In the genomic region with DNA sequence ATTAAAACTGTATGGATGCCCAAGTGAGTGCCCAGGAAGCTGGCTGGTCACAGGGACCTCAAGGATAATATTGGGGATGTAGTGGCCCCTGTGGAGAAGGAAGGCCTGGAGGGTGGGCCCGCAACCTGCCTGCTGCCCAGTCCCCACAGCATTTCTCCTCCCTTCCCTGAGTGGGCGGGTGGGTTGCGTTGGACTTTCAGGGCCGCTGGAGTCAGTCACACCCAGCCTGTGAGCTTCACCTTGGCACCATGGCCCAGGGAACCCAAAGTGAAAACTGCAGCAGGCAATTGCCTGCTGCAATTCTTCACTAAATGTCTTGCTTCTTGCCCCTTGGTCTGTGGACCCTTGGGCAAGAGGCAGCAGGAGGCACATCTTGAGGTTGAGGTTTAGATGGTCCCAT, we compare ENCODE assay signal across 24 cellular contexts. TPM values are rescaled to one million over a fixed set of nuclear protein-coding genes. Genes with fewer than 3 reads are reported as not detected.
A peak's percentile ranks its signal among the peaks of the same experiment; 100 is the strongest.
DNase-seq lines count a peak whose midpoint lies in the region; ATAC-seq, FAIRE-seq and TF ChIP-seq lines count a peak whose summit lies in the region.
"Had no signal": no experiment of that assay in that cellular context is flagged by ENCODE, and none has a peak within 500 bp of the region (broad histone marks: within the 10 kb centered on the region; RNA-seq: fewer than 3 reads in every experiment).

No MANE protein-coding gene starts in this region.

- no peak overlapping the region for H3K9ac ChIP-seq in K562 (ENCODE audit: insufficient read depth in 1 of 2, low read depth in 2 of 2, low read length in 2 of 2)
- H3K9ac ChIP-seq in HepG2 (ENCODE audit: insufficient read depth, low read depth, low read length): peak overlapping the region; percentile 71
- no peak overlapping the region for H3K9ac ChIP-seq in mesenchymal stem cell (ENCODE audit: low read length)
- H3K9ac ChIP-seq: GM23248 had no signal

- H3K9me3 ChIP-seq in DOHH2 (ENCODE audit: control insufficient read depth, insufficient read depth, low read length) (no peaks in the 10 kb centered on the region), K562 (replicated peaks; ENCODE audit: control insufficient read depth, insufficient read depth, low read depth, low read length) (no peaks in the 10 kb centered on the region), HepG2 (ENCODE audit: low read length) (no peaks in the 10 kb centered on the region), mesenchymal stem cell (ENCODE audit: control insufficient read depth, low read length) (no peaks in the 10 kb centered on the region)
- H3K9me3 ChIP-seq: BE2C, Caco-2, MG63 had no signal

- no peak for TF ChIP-seq RAD21 in K562 (CRISPR knock-in tag; conservative IDR thresholded peaks at IDR 0.05 in 1 of 2, IDR thresholded peaks at IDR 0.05 in 1 of 2)
- no peak for TF ChIP-seq RAD21 in HepG2 (CRISPR knock-in tag; IDR thresholded peaks at IDR 0.05)

- in situ Hi-C loops in K562 (cut with MboI): no loop called here
- in situ Hi-C loops in HepG2 (cut with HindIII; ENCODE audit: extremely low pct_ligation_motif_present, low pct_unique_long_range_greater_than_20kb): no loop called here

- TF ChIP-seq EP300 in K562 (IDR thresholded peaks at IDR 0.05; ENCODE audit: low read length): no peak
- no peak for TF ChIP-seq EP300 in HepG2 (IDR thresholded peaks at IDR 0.05; ENCODE audit: low read depth in 2 of 2, low read length in 2 of 2)
- no peak for TF ChIP-seq EP300 in HepG2 (CRISPR knock-in tag; IDR thresholded peaks at IDR 0.05; ENCODE audit: borderline replicate concordance)

- peaks cover 2% of the 10 kb centered on the region; the same call in 1 of the 2 replicates for H3K36me3 ChIP-seq in DOHH2 (ENCODE audit: control insufficient read depth, low read length)
- no peaks in the 10 kb centered on the region for H3K36me3 ChIP-seq in K562 (ENCODE audit: control insufficient read depth, insufficient read depth, low read length)
- no peaks in the 10 kb centered on the region for H3K36me3 ChIP-seq in HepG2 (replicated peaks in 1 of 2; ENCODE audit: control insufficient read depth in 1 of 2, insufficient read depth in 2 of 2, low read length in 2 of 2)
- H3K36me3 ChIP-seq in mesenchymal stem cell (ENCODE audit: control insufficient read depth in 1 of 2, insufficient read depth in 2 of 2, low read depth in 1 of 2, low read length in 2 of 2): peaks cover 0 to 4% of the 10 kb centered on the region in 2 experiments
- H3K36me3 ChIP-seq: BE2C, MG63 had no signal

- H3F3A ChIP-seq in DOHH2 (ENCODE audit: control insufficient read depth, insufficient read depth): no peaks in the 10 kb centered on the region

- H3K27ac ChIP-seq in DOHH2 (ENCODE audit: low read depth, low read length): no peak overlapping the region
- H3K27ac ChIP-seq in K562 (ENCODE audit: extremely low read depth, low read depth, low read length): no peak overlapping the region
- peak overlapping the region; percentile 97 for H3K27ac ChIP-seq in HepG2 (ENCODE audit: extremely low read length, insufficient read depth, low read length)
- no peak overlapping the region for H3K27ac ChIP-seq in mesenchymal stem cell (ENCODE audit: low read length, poor library complexity, severe bottlenecking)
- H3K27ac ChIP-seq: GM23248 had no signal

- intact Hi-C loops in K562 (cut with micrococcal nuclease) (no loop called here), HepG2 (cut with micrococcal nuclease; ENCODE audit: unreplicated experiment) (loop anchor here (10.0 kb wide), 1 partner anchor 50 kb away; no protein-coding TSS in a partner anchor), posterior vena cava (cut with DNase I) (loop anchor here in 1 of 2 donors (5.0 kb wide), 1 partner anchor 182 kb away; no protein-coding TSS in a partner anchor)

- H3K79me2 ChIP-seq in DOHH2 (ENCODE audit: control insufficient read depth, low read length): peaks cover 35% of the 10 kb centered on the region
- no peaks in the 10 kb centered on the region for H3K79me2 ChIP-seq in K562 (ENCODE audit: control insufficient read depth, insufficient read depth, low read length)
- H3K79me2 ChIP-seq in HepG2 (ENCODE audit: insufficient read depth, low read length): peaks cover 81% of the 10 kb centered on the region

- H3K23ac ChIP-seq in mesenchymal stem cell (ENCODE audit: low read length in 2 of 2): no peak overlapping the region

- peaks cover 20% of the 10 kb centered on the region for H3K9me1 ChIP-seq in K562 (ENCODE audit: control insufficient read depth, insufficient read depth, low read length)

- no peak overlapping the region for H2BK120ac ChIP-seq in mesenchymal stem cell (ENCODE audit: low read depth, low read length)

- H4K8ac ChIP-seq in mesenchymal stem cell (ENCODE audit: low read length): no peak overlapping the region

- no peak overlapping the region for H2BK15ac ChIP-seq in mesenchymal stem cell (ENCODE audit: low read depth, poor library complexity, severe bottlenecking)

- no peak overlapping the region for H2AK5ac ChIP-seq in mesenchymal stem cell (ENCODE audit: low read length, severe bottlenecking)

- H3K4ac ChIP-seq in mesenchymal stem cell (ENCODE audit: low read depth in 1 of 2, low read length in 2 of 2): no peak overlapping the region

- ATAC-seq in K562: no peak
- ATAC-seq in HepG2: no peak
- ATAC-seq: PC-3, SK-N-SH treated with all-trans-retinoic acid at 6 μM for 48 hours had no signal

- H3K4me3 ChIP-seq in DOHH2 (ENCODE audit: low read length): no peak overlapping the region
- no peak overlapping the region for H3K4me3 ChIP-seq in K562
- H3K4me3 ChIP-seq in HepG2 (replicated peaks in 1 of 3; ENCODE audit: insufficient read depth in 1 of 3, low read depth in 2 of 3, low read length in 3 of 3): peak overlapping the region in 1 of 3 experiments; percentile 9; a peak in 2 of 6 replicates
- H3K4me3 ChIP-seq in mesenchymal stem cell (ENCODE audit: insufficient read depth in 1 of 2, low read depth in 1 of 2, low read length in 2 of 2): no peak overlapping the region
- H3K4me3 ChIP-seq: GM23248, MG63 had no signal

- TF ChIP-seq POLR2A in K562 (conservative IDR thresholded peaks at IDR 0.05) (no peak), HepG2 (IDR thresholded peaks at IDR 0.05; ENCODE audit: insufficient read depth in 1 of 2, low read depth in 2 of 2, low read length in 2 of 2) (no peak; a peak in 1 of 4 replicates)

- H2BK12ac ChIP-seq in mesenchymal stem cell (ENCODE audit: low read length in 2 of 2): no peak overlapping the region

- H3K18ac ChIP-seq in mesenchymal stem cell (ENCODE audit: low read depth in 1 of 2, low read length in 2 of 2): no peak overlapping the region

- H3K14ac ChIP-seq in mesenchymal stem cell (ENCODE audit: low read length in 2 of 2): no peak overlapping the region

- 1% methylated on average over 4 of the region's 4 CpGs for WGBS in K562 (ENCODE audit: insufficient coverage, low coverage, missing lambda C conversion rate)
- 100% methylated on average over 1 of the region's 4 CpGs for WGBS in HepG2 (ENCODE audit: low lambda C conversion rate)
- 73% methylated on average over 4 of the region's 4 CpGs for WGBS in mesenchymal stem cell

- H2BK5ac ChIP-seq in mesenchymal stem cell (ENCODE audit: low read depth, low read length, poor library complexity, severe bottlenecking): no peak overlapping the region

- peak overlapping the region; percentile 17 for H3K4me2 ChIP-seq in DOHH2 (ENCODE audit: low read length)
- H3K4me2 ChIP-seq in K562 (ENCODE audit: insufficient read depth, low read length): no peak overlapping the region
- peak overlapping the region; percentile 59 for H3K4me2 ChIP-seq in HepG2 (ENCODE audit: low read depth, low read length)
- no peak overlapping the region for H3K4me2 ChIP-seq in mesenchymal stem cell (ENCODE audit: low read length, poor library complexity, severe bottlenecking)

- H2AFZ ChIP-seq in K562 (ENCODE audit: low read depth, low read length) (no peak overlapping the region), HepG2 (ENCODE audit: low read length) (no peak overlapping the region), mesenchymal stem cell (ENCODE audit: low read depth, low read length) (no peak overlapping the region)
- H2AFZ ChIP-seq: GM23248 had no signal

- H3K9me2 ChIP-seq in DOHH2 (replicated peaks; ENCODE audit: control insufficient read depth, low read length): no peaks in the 10 kb centered on the region

- BruUV-seq in K562 (replicated peaks; lab: Mats Ljungman, UMichigan): no TSS peak
- TSS peak; percentile 100 for BruUV-seq in HepG2 (replicated peaks; lab: Mats Ljungman, UMichigan)

- H3K79me1 ChIP-seq in mesenchymal stem cell (replicated peaks; ENCODE audit: low read length, poor library complexity, severe bottlenecking): no peaks in the 10 kb centered on the region

- POLR2A ChIA-PET in K562 (lab: Yijun Ruan, JAX): interaction anchor here (0.8 to 9.8 kb wide), 7 partner anchors 10 to 210 kb away, joined by 3 to 136 read pairs (median 15); no protein-coding TSS in a partner anchor
- POLR2A ChIA-PET in HepG2 (lab: Yijun Ruan, JAX): interaction anchor here (0.6 to 3.1 kb wide), 12 partner anchors 10 to 115 kb away, joined by 3 to 14 read pairs (median 4); a partner anchor contains a TSS

- H3K27me3 ChIP-seq in DOHH2 (ENCODE audit: control insufficient read depth, low read length) (no peaks in the 10 kb centered on the region), K562 (ENCODE audit: control insufficient read depth in 2 of 2, insufficient read depth in 2 of 2, low read length in 2 of 2) (peaks cover 40 to 92% of the 10 kb centered on the region in 2 experiments), HepG2 (ENCODE audit: control insufficient read depth in 1 of 2, insufficient read depth in 2 of 2, low read length in 2 of 2) (no peaks in the 10 kb centered on the region), mesenchymal stem cell (ENCODE audit: control insufficient read depth in 1 of 2, insufficient read depth in 1 of 2, low read length in 2 of 2) (peaks cover 22 to 31% of the 10 kb centered on the region in 2 experiments)
- H3K27me3 ChIP-seq: BE2C, MG63 had no signal

- peaks cover 6% of the 10 kb centered on the region; the same call in 1 of the 2 replicates for H4K20me1 ChIP-seq in DOHH2 (ENCODE audit: control insufficient read depth, insufficient read depth, low read depth, low read length)
- peaks cover 73% of the 10 kb centered on the region for H4K20me1 ChIP-seq in K562 (replicated peaks; ENCODE audit: control insufficient read depth, insufficient read depth, low read length)
- H4K20me1 ChIP-seq in HepG2 (ENCODE audit: insufficient read depth, low read length): no peaks in the 10 kb centered on the region

- DNase-seq in K562 (ENCODE audit: extremely low read depth in 1 of 4, low spot score in 3 of 4): no peak
- no peak for DNase-seq in HepG2 (ENCODE audit: low spot score)
- DNase-seq in posterior vena cava (ENCODE audit: low spot score): peak; percentile 23
- DNase-seq in mesenchymal stem cell: no peak
- DNase-seq in stimulated activated CD4-positive, alpha-beta T cell treated with anti-CD3 and anti-CD28 coated beads, Interleukin-4, amount 100 ng/mL, for 1 hour: no peak
- no peak for DNase-seq in inferior parietal cortex (ENCODE audit: extremely low spot score)
- DNase-seq: BE2C; CD4-positive, alpha-beta T cell; DMS 273 treated with DMSO at 0.1 percent for 48 hours; DND-41; GM23248; HCEC 1CT; MG63; NCI-H1417; NCI-H187; NCI-H446; NCI-H526; PC-3; RPMI8226; SIG-M5 had no signal

- H4K91ac ChIP-seq in mesenchymal stem cell (ENCODE audit: low read length): no peak overlapping the region

- TF ChIP-seq CTCF in DOHH2 (IDR thresholded peaks at IDR 0.05; ENCODE audit: low read depth, low read length, poor library complexity, severe bottlenecking) (no peak), K562 (IDR thresholded peaks at IDR 0.05 in 2 of 3, conservative IDR thresholded peaks at IDR 0.05 in 1 of 3; ENCODE audit: insufficient read depth in 2 of 3, low read depth in 1 of 3, low read length in 3 of 3) (no peak), HepG2 (CRISPR knock-in tag; IDR thresholded peaks at IDR 0.05) (no peak)

- H3K4me1 ChIP-seq in DOHH2 (ENCODE audit: control insufficient read depth, low read length): peaks cover 41% of the 10 kb centered on the region
- peaks cover 0 to 18% of the 10 kb centered on the region in 2 experiments; a peak in 3 of 5 replicates for H3K4me1 ChIP-seq in K562 (replicated peaks in 1 of 2; ENCODE audit: control insufficient read depth in 2 of 2, insufficient read depth in 2 of 2, low read length in 2 of 2)
- H3K4me1 ChIP-seq in HepG2 (ENCODE audit: insufficient read depth, low read length): peaks cover 88% of the 10 kb centered on the region
- H3K4me1 ChIP-seq in mesenchymal stem cell (ENCODE audit: control insufficient read depth, insufficient read depth, low read depth, low read length): peaks cover 20% of the 10 kb centered on the region

- no peak for FAIRE-seq in K562 (lab: Jason Lieb, UNC)
- no peak for FAIRE-seq in HepG2 (lab: Jason Lieb, UNC)
- FAIRE-seq: GM12891 had no signal

- CTCF ChIA-PET in K562 (lab: Yijun Ruan, JAX; ENCODE audit: low intra/inter-chr PET ratio): no interaction called here
- CTCF ChIA-PET in HepG2 (lab: Yijun Ruan, JAX; ENCODE audit: low intra/inter-chr PET ratio, low total read pairs): no interaction called here

RNA-seq across cellular contexts. Expression of a gene that starts 4.7 kb away (rescaled TPM):
- total RNA-seq in K562 (2011; cell fraction: chromatin; rRNA removed; ENCODE audit: low replicate concordance): 0.79 and 1.2 TPM in 2 replicates
- total RNA-seq in K562 (2011; cell fraction: nucleolus; rRNA removed): 0.50 and 0.79 TPM in 2 replicates
- 0.29 and 0.46 TPM in 2 replicates for total RNA-seq in K562 (2011; cell fraction: nucleoplasm; rRNA removed)
- 0.14 and 0.24 TPM in 2 replicates for total RNA-seq in K562 (2014; rRNA removed)
- total RNA-seq in K562 (2014; rRNA removed; fragmentation: Illumina TruSeq; extraction: Trizol): 0.04 and 0.10 TPM in 2 replicates
- total RNA-seq in K562 (2015; rRNA removed; fragmentation: Illumina TruSeq; extraction: Trizol): 0.04 and 0.11 TPM in 2 replicates
- total RNA-seq in K562 (2021): 0.22 and 0.74 TPM in 2 replicates
- polyA plus RNA-seq in K562 (2011; rRNA removed): 0.13 and 0.22 TPM in 2 replicates
- polyA plus RNA-seq in K562 (2011; cell fraction: cytosol; rRNA removed): 0.15 and 0.31 TPM in 2 replicates
- 0.35 and 0.60 TPM in 2 replicates for polyA plus RNA-seq in K562 (2011; cell fraction: nucleus; rRNA removed)
- polyA plus RNA-seq in K562 (2012): 0.14 and 0.26 TPM in 2 replicates
- 0.12 and 0.13 TPM in 2 replicates for polyA plus RNA-seq in K562 (2014; fragmentation: Illumina TruSeq; extraction: Trizol)
- polyA plus RNA-seq in K562 (2014; fragmentation: Nextera tagmentation; extraction: Ambion mirVana): not detected
- polyA plus RNA-seq in K562 (2014; rRNA removed): 0.18 TPM in 1 of 2 replicates, not detected in the other
- polyA minus RNA-seq in K562 (2011; rRNA and poly(A)+ RNA removed): 0.21 and 0.32 TPM in 2 replicates
- polyA minus RNA-seq in K562 (2011; cell fraction: cytosol; rRNA and poly(A)+ RNA removed): 0.57 TPM in 1 of 2 replicates, not detected in the other
- 0.40 and 0.67 TPM in 2 replicates for polyA minus RNA-seq in K562 (2011; cell fraction: nucleus; rRNA and poly(A)+ RNA removed)
- 22.3 and 22.8 TPM in 2 replicates for total RNA-seq in HepG2 (2016; rRNA removed; fragmentation: Illumina TruSeq; extraction: Trizol)
- total RNA-seq in HepG2 (2016; cell fraction: cytosol; rRNA removed; fragmentation: Illumina TruSeq; extraction: Trizol; ENCODE audit: low read depth): 16.3 and 16.9 TPM in 2 replicates
- total RNA-seq in HepG2 (2016; cell fraction: insoluble cytoplasmic fraction; rRNA removed; fragmentation: Illumina TruSeq; extraction: Trizol): 19.4 and 21.2 TPM in 2 replicates
- total RNA-seq in HepG2 (2016; cell fraction: membrane; rRNA removed; fragmentation: Illumina TruSeq; extraction: Trizol): 39.6 and 41.4 TPM in 2 replicates
- total RNA-seq in HepG2 (2016; cell fraction: nucleus; rRNA removed; fragmentation: Illumina TruSeq; extraction: Trizol): 11.5 and 12.9 TPM in 2 replicates
- polyA plus RNA-seq in HepG2 (2011; rRNA removed): 11.4 and 16.2 TPM in 2 replicates
- 16.1 and 16.8 TPM in 2 replicates for polyA plus RNA-seq in HepG2 (2011; cell fraction: cytosol; rRNA removed)
- 10.1 and 15.9 TPM in 2 replicates for polyA plus RNA-seq in HepG2 (2011; cell fraction: nucleus; rRNA removed)
- 10.4 and 16.9 TPM in 2 replicates for polyA plus RNA-seq in HepG2 (2012)
- polyA plus RNA-seq in HepG2 (2016; cell fraction: cytosol; fragmentation: Illumina TruSeq; extraction: Trizol; ENCODE audit: low read depth): 10.5 and 11.3 TPM in 2 replicates
- 20.3 and 22.4 TPM in 2 replicates for polyA plus RNA-seq in HepG2 (2016; cell fraction: insoluble cytoplasmic fraction; fragmentation: Illumina TruSeq; extraction: Trizol; ENCODE audit: low read depth)
- polyA plus RNA-seq in HepG2 (2016; cell fraction: membrane; fragmentation: Illumina TruSeq; extraction: Trizol; ENCODE audit: low read depth): 27.3 and 30.4 TPM in 2 replicates
- 19.7 and 20.5 TPM in 2 replicates for polyA plus RNA-seq in HepG2 (2016; cell fraction: nucleus; fragmentation: Illumina TruSeq; extraction: Trizol; ENCODE audit: insufficient read depth, low read depth)
- polyA minus RNA-seq in HepG2 (2011; rRNA and poly(A)+ RNA removed; ENCODE audit: low replicate concordance): 9.8 and 19.7 TPM in 2 replicates
- polyA minus RNA-seq in HepG2 (2011; cell fraction: cytosol; rRNA and poly(A)+ RNA removed): 10.9 and 12.2 TPM in 2 replicates
- 5.7 and 8.5 TPM in 2 replicates for polyA minus RNA-seq in HepG2 (2011; cell fraction: nucleus; rRNA and poly(A)+ RNA removed)
- total RNA-seq in posterior vena cava: 10 to 100 TPM; 34.3 to 37.0 TPM
- 0.06 TPM for polyA plus RNA-seq in mesenchymal stem cell (2013, experiment 1 of 2)
- 0.01 TPM for polyA plus RNA-seq in mesenchymal stem cell (2013, experiment 2 of 2)

Comparison
In these comparisons a context has a peak if more than half of its experiments do, and no peak if none do; other contexts are left out.
1. H3K4me2 ChIP-seq: peak in DOHH2 (single experiment) and HepG2 (single experiment); none in K562 (single experiment) and mesenchymal stem cell (single experiment).
2. RNA of a gene that starts 4.7 kb away (total RNA-seq): 34.3 to 37.0 TPM in posterior vena cava and 11.5 to 41.4 TPM in HepG2; 0.04 to 1.2 TPM in K562; every median in the first group is over 4 times any median in the second.